ENCODE assay signal across 8 cellular contexts in the genomic region with DNA sequence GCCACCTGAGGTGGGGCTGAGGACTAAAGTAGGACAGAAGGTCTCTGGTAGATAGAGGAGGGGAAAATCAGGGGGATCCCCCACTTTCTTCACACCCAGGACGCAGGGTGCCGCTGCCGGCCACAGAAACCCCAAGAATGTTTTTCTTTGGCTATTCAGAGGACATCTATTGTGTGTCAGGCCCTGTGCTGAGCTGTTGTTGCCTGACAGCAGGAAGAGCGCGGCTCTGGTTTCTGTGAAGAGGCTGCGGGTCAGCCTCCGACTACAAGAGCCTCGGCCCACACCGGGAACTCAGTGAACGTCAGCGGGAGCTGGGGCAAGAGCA. TPM values are rescaled to one million over a fixed set of nuclear protein-coding genes. Genes with fewer than 3 reads are reported as not detected.
DNase-seq lines count a peak whose midpoint lies in the region; ATAC-seq and TF ChIP-seq lines count a peak whose summit lies in the region.

No MANE protein-coding gene starts in this region.

- H3F3A ChIP-seq in GM23338 (replicated peaks; ENCODE audit: low read depth), result peaks cover 16% of the 10 kb centered on the region

- CTCF ChIA-PET in activated naive CD4-positive, alpha-beta T cell treated with anti-CD3 and anti-CD28 coated beads, Interleukin-2, amount 10 ng/mL, durations not matched to agents 7 days and 5 days (lab: Charles Lee), result interaction anchor here (0.8 to 5.8 kb wide), 8 partner anchors 9 to 185 kb away, joined by 4 to 211 read pairs (median 34); no protein-coding TSS in a partner anchor

- H3K9me2 ChIP-seq in GM23338 (ENCODE audit: insufficient read depth) (no peaks in the 10 kb centered on the region), hepatocyte (replicated peaks; ENCODE audit: insufficient read depth) (no peaks in the 10 kb centered on the region)

- H3K4me1 Mint-ChIP-seq in GM23338, result peaks cover 51% of the 10 kb centered on the region
- H3K4me1 Mint-ChIP-seq in activated naive CD4-positive, alpha-beta T cell treated with anti-CD3 and anti-CD28 coated beads, Interleukin-2, amount 10 ng/mL, durations not matched to agents 7 days and 5 days, result peaks cover 73% of the 10 kb centered on the region

- no peaks in the 10 kb centered on the region for H3K9me3 ChIP-seq in hepatocyte (ENCODE audit: low read depth)

- H3K27ac ChIP-seq in GM23338 (ENCODE audit: low read depth) (peak overlapping the region; percentile 93), hepatocyte (peak overlapping the region; percentile 99)

- WGBS in hepatocyte (ENCODE audit: low lambda C conversion rate, missing lambda C conversion rate), result 4% methylated on average over 11 of the region's 11 CpGs

- TF ChIP-seq CTCF in GM13977 (IDR thresholded peaks at IDR 0.05; ENCODE audit: extremely low read depth, insufficient read depth, missing control alignments) (no peak), GM23338 (conservative IDR thresholded peaks at IDR 0.05; ENCODE audit: low read depth in 2 of 2) (no peak), hepatocyte (IDR thresholded peaks at IDR 0.05; ENCODE audit: poor library complexity) (no peak)

- H3K4me2 ChIP-seq in GM23338, result peak overlapping the region; percentile 97
- peak overlapping the region; percentile 93 for H3K4me2 ChIP-seq in hepatocyte

- H3K9me3 Mint-ChIP-seq in GM23338, result no peaks in the 10 kb centered on the region; the same call in 1 of the 3 replicates
- H3K9me3 Mint-ChIP-seq in activated naive CD4-positive, alpha-beta T cell treated with anti-CD3 and anti-CD28 coated beads, Interleukin-2, amount 10 ng/mL, durations not matched to agents 7 days and 5 days, result no peaks in the 10 kb centered on the region

- H3K4me1 ChIP-seq in GM23338 (ENCODE audit: insufficient read depth) (peaks cover 37% of the 10 kb centered on the region), hepatocyte (ENCODE audit: insufficient read depth) (peaks cover 35% of the 10 kb centered on the region)

- H3K79me2 ChIP-seq in GM23338 (replicated peaks; ENCODE audit: insufficient read depth) (no peaks in the 10 kb centered on the region), hepatocyte (peaks cover 18% of the 10 kb centered on the region)

- peak overlapping the region; percentile 89 for H2AFZ ChIP-seq in GM23338
- peak overlapping the region; percentile 62 for H2AFZ ChIP-seq in hepatocyte

- H3K4me3 ChIP-seq in GM23338 (peak overlapping the region; percentile 99), hepatocyte (peak overlapping the region; percentile 41)

- H3K36me3 ChIP-seq in GM23338 (ENCODE audit: insufficient read depth) (no peaks in the 10 kb centered on the region), hepatocyte (replicated peaks; ENCODE audit: insufficient read depth, low read depth) (no peaks in the 10 kb centered on the region)

- peaks cover 14% of the 10 kb centered on the region for H3K27me3 Mint-ChIP-seq in GM23338 (ENCODE audit: insufficient read depth, low read depth, poor library complexity)
- H3K27me3 Mint-ChIP-seq in activated naive CD4-positive, alpha-beta T cell treated with anti-CD3 and anti-CD28 coated beads, Interleukin-2, amount 10 ng/mL, durations not matched to agents 7 days and 5 days, result peaks cover 4% of the 10 kb centered on the region

- H3K27me3 ChIP-seq in GM23338 (ENCODE audit: insufficient read depth) (no peaks in the 10 kb centered on the region), hepatocyte (no peaks in the 10 kb centered on the region)

- no peaks in the 10 kb centered on the region; the same call in none of the 2 replicates for H4K20me1 ChIP-seq in GM23338 (replicated peaks; ENCODE audit: insufficient read depth)
- no peaks in the 10 kb centered on the region for H4K20me1 ChIP-seq in hepatocyte (ENCODE audit: insufficient read depth, poor library complexity, severe bottlenecking)

- in situ Hi-C loops in GM13977 (cut with MboI; ENCODE audit: low pct_unique_long_range_greater_than_20kb, low sequenced_read_pairs, unreplicated experiment), result no loop called here

- ATAC-seq in GM23338, result peak; percentile 48

- peak overlapping the region; percentile 94 for H3K4me3 Mint-ChIP-seq in GM23338
- H3K4me3 Mint-ChIP-seq in activated naive CD4-positive, alpha-beta T cell treated with anti-CD3 and anti-CD28 coated beads, Interleukin-2, amount 10 ng/mL, durations not matched to agents 7 days and 5 days, result peak overlapping the region; percentile 78

- peaks cover 5% of the 10 kb centered on the region for H3K36me3 Mint-ChIP-seq in GM23338 (ENCODE audit: low read depth)
- H3K36me3 Mint-ChIP-seq in activated naive CD4-positive, alpha-beta T cell treated with anti-CD3 and anti-CD28 coated beads, Interleukin-2, amount 10 ng/mL, durations not matched to agents 7 days and 5 days, result peaks cover 27% of the 10 kb centered on the region

- H3K27ac Mint-ChIP-seq in GM23338, result peak overlapping the region; percentile 98
- peak overlapping the region; percentile 100 for H3K27ac Mint-ChIP-seq in activated naive CD4-positive, alpha-beta T cell treated with anti-CD3 and anti-CD28 coated beads, Interleukin-2, amount 10 ng/mL, durations not matched to agents 7 days and 5 days

- peak; percentile 90 for DNase-seq in GM13977 (ENCODE audit: low spot score)
- DNase-seq in GM23338 (ENCODE audit: low spot score), result no peak
- peak; percentile 77 for DNase-seq in NCI-H128 (lab: John Stamatoyannopoulos, UW; ENCODE audit: unreplicated experiment)
- peak; percentile 74 for DNase-seq in activated naive CD4-positive, alpha-beta T cell treated with anti-CD3 and anti-CD28 coated beads, Interleukin-2, amount 10 ng/mL, durations not matched to agents 7 days and 5 days
- DNase-seq in hepatocyte (ENCODE audit: low spot score), result no peak
- peak; percentile 49 to 59 for DNase-seq in stimulated activated CD4-positive, alpha-beta T cell treated with anti-CD3 and anti-CD28 coated beads, Interleukin-15, amount 100 ng/mL, for 48 hours (ENCODE audit: low read depth in 2 of 2)
- DNase-seq in superior temporal gyrus (ENCODE audit: extremely low spot score), result no peak
- no peak for DNase-seq in OCI-M1 (lab: John Stamatoyannopoulos, UW)

TF ChIP-seq in GM23338, 12 proteins besides CTCF, POLR2A, EP300 and RAD21 (continues in another document):
- TF ChIP-seq POLR2AphosphoS5 (IDR thresholded peaks at IDR 0.05; ENCODE audit: low read depth) (no peak; the same call in 1 of the 2 replicates), ZNF331 (CRISPR knock-in tag; IDR thresholded peaks at IDR 0.05; ENCODE audit: low read depth) (no peak), CREB1 (CRISPR knock-in tag; IDR thresholded peaks at IDR 0.05; ENCODE audit: low read depth) (no peak; the same call in 1 of the 2 replicates), EZH2 (IDR thresholded peaks at IDR 0.05; ENCODE audit: low read depth, unreplicated experiment) (no peak), EZH2phosphoT487 (IDR thresholded peaks at IDR 0.05; ENCODE audit: unreplicated experiment) (no peak), ZNF114 (CRISPR knock-in tag; IDR thresholded peaks at IDR 0.05) (no peak), NANOG (IDR thresholded peaks at IDR 0.05; ENCODE audit: borderline replicate concordance) (no peak), STAT1 (IDR thresholded peaks at IDR 0.05; ENCODE audit: unreplicated experiment) (no peak)
- TF ChIP-seq, protein P1, sequence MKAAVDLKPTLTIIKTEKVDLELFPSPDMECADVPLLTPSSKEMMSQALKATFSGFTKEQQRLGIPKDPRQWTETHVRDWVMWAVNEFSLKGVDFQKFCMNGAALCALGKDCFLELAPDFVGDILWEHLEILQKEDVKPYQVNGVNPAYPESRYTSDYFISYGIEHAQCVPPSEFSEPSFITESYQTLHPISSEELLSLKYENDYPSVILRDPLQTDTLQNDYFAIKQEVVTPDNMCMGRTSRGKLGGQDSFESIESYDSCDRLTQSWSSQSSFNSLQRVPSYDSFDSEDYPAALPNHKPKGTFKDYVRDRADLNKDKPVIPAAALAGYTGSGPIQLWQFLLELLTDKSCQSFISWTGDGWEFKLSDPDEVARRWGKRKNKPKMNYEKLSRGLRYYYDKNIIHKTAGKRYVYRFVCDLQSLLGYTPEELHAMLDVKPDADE (IDR thresholded peaks at IDR 0.05), result no peak
- TF ChIP-seq, protein P2, sequence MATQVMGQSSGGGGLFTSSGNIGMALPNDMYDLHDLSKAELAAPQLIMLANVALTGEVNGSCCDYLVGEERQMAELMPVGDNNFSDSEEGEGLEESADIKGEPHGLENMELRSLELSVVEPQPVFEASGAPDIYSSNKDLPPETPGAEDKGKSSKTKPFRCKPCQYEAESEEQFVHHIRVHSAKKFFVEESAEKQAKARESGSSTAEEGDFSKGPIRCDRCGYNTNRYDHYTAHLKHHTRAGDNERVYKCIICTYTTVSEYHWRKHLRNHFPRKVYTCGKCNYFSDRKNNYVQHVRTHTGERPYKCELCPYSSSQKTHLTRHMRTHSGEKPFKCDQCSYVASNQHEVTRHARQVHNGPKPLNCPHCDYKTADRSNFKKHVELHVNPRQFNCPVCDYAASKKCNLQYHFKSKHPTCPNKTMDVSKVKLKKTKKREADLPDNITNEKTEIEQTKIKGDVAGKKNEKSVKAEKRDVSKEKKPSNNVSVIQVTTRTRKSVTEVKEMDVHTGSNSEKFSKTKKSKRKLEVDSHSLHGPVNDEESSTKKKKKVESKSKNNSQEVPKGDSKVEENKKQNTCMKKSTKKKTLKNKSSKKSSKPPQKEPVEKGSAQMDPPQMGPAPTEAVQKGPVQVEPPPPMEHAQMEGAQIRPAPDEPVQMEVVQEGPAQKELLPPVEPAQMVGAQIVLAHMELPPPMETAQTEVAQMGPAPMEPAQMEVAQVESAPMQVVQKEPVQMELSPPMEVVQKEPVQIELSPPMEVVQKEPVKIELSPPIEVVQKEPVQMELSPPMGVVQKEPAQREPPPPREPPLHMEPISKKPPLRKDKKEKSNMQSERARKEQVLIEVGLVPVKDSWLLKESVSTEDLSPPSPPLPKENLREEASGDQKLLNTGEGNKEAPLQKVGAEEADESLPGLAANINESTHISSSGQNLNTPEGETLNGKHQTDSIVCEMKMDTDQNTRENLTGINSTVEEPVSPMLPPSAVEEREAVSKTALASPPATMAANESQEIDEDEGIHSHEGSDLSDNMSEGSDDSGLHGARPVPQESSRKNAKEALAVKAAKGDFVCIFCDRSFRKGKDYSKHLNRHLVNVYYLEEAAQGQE (IDR thresholded peaks at IDR 0.05; ENCODE audit: unreplicated experiment), result no peak

RNA-seq across cellular contexts. Expression of a gene that starts 0.4 kb away (rescaled TPM):
- 11.7 and 12.6 TPM in 2 replicates for total RNA-seq in GM23338 (2014; rRNA removed; shearing (Covaris generic))
- 3.8 and 4.5 TPM in 2 replicates for polyA plus RNA-seq in GM23338 (2016; fragmentation: Nextera tagmentation; extraction: Ambion mirVana)
- 22.0 and 35.5 TPM in 2 replicates for total RNA-seq in hepatocyte
- 19.1 and 21.2 TPM in 2 replicates for polyA plus RNA-seq in hepatocyte

RNA-seq across cellular contexts. Expression of a gene that starts 39.1 kb away (rescaled TPM):
- total RNA-seq in GM23338 (2014; rRNA removed; shearing (Covaris generic)), result 15.5 and 26.8 TPM in 2 replicates
- polyA plus RNA-seq in GM23338 (2016; fragmentation: Nextera tagmentation; extraction: Ambion mirVana), result 5.6 and 6.3 TPM in 2 replicates
- 14.9 and 21.7 TPM in 2 replicates for total RNA-seq in hepatocyte
- 22.5 and 22.6 TPM in 2 replicates for polyA plus RNA-seq in hepatocyte

Comparison
In these comparisons a context has a peak if more than half of its experiments do, and no peak if none do; other contexts are left out.
1. DNase-seq: peak in GM13977 (single experiment), NCI-H128 (single experiment), activated naive CD4-positive, alpha-beta T cell treated with anti-CD3 and anti-CD28 coated beads, Interleukin-2, amount 10 ng/mL, durations not matched to agents 7 days and 5 days (single experiment) and stimulated activated CD4-positive, alpha-beta T cell treated with anti-CD3 and anti-CD28 coated beads, Interleukin-15, amount 100 ng/mL, for 48 hours (2 of 2); none in GM23338 (single experiment), hepatocyte (single experiment), superior temporal gyrus (single experiment) and OCI-M1 (single experiment).